Comparison of ENCODE assay signal across 21 cellular contexts in genomic region chr4:22407361-22407760, GRCh38.
"Had no signal": no experiment of that assay in that cellular context is flagged by ENCODE, and none has a peak within 500 bp of the region (broad histone marks: within the 10 kb centered on the region; RNA-seq: fewer than 3 reads in every experiment).

No MANE protein-coding gene starts in this region.

- H3K27me3 ChIP-seq: esophagus squamous epithelium, gastroesophageal sphincter, neutrophil, spleen, testis, tibial nerve, upper lobe of right lung had no signal

- H3K4me3 ChIP-seq: esophagus squamous epithelium, gastroesophageal sphincter, mucosa of descending colon, spleen, testis, tibial nerve, upper lobe of right lung had no signal

- H3K9me3 ChIP-seq: esophagus squamous epithelium, gastroesophageal sphincter, mucosa of descending colon, neutrophil, spleen, testis, tibial nerve, upper lobe of right lung had no signal

- H3K27ac ChIP-seq: esophagus squamous epithelium, gastroesophageal sphincter, neutrophil, spleen, testis, tibial nerve, upper lobe of right lung had no signal

- DNase-seq: dermis blood vessel endothelial cell; esophagus squamous epithelium; foreskin fibroblast; glutamatergic neuron; islet precursor cell; mammary epithelial cell; mucosa of descending colon; naive thymus-derived CD8-positive, alpha-beta T cell; spleen; stimulated activated CD4-positive, alpha-beta T cell treated with anti-CD3 and anti-CD28 coated beads, Interleukin-15, amount 100 ng/mL, for 24 hours; stimulated activated CD4-positive, alpha-beta T cell treated with anti-CD3 and anti-CD28 coated beads, Interleukin-1b, Interleukin-23, amount 100 ng/mL, for 48 hours; stimulated activated CD4-positive, alpha-beta T cell treated with anti-CD3 and anti-CD28 coated beads, Interleukin-4, amount 100 ng/mL, for 24 hours; stimulated activated naive CD8-positive, alpha-beta T cell treated with anti-CD3 and anti-CD28 coated beads, Interleukin-15, amount 100 ng/mL, for 72 hours; testis; upper lobe of right lung had no signal

- ATAC-seq: gastroesophageal sphincter; left lobe of liver; mucosa of descending colon; naive thymus-derived CD8-positive, alpha-beta T cell; sciatic nerve; stimulated activated memory B cell treated with anti-CD40 and anti-IgM and Interleukin-4, amounts not matched to agents 10 μg/mL and 1 μg/mL and 100 μg/mL, for 72 hours; stimulated activated naive CD8-positive, alpha-beta T cell treated with anti-CD3 and anti-CD28 coated beads, Interleukin-15, amount 100 ng/mL, for 72 hours; upper lobe of right lung had no signal

- H3K4me1 ChIP-seq: esophagus squamous epithelium, gastroesophageal sphincter, spleen, testis, tibial nerve, upper lobe of right lung had no signal

- H3K36me3 ChIP-seq: neutrophil, spleen, upper lobe of right lung had no signal
